In genomic region chr18:36296591-36297418, GRCh38 we compare ENCODE assay signal across 8 cellular contexts. TPM values are rescaled to one million over a fixed set of nuclear protein-coding genes. Genes with fewer than 3 reads are reported as not detected.
DNase-seq lines count a peak whose midpoint lies in the region; ATAC-seq and TF ChIP-seq lines count a peak whose summit lies in the region.

No MANE protein-coding gene starts in this region.

- no peaks in the 10 kb centered on the region for H3K9me3 ChIP-seq in Caco-2
- H3K9me3 ChIP-seq in IMR-90 (ENCODE audit: control insufficient read depth, insufficient read depth, low read length) = no peaks in the 10 kb centered on the region
- H3K9me3 ChIP-seq in SJCRH30 (replicated peaks) = no peaks in the 10 kb centered on the region
- H3K9me3 ChIP-seq in thoracic aorta = no peaks in the 10 kb centered on the region

- H3K18ac ChIP-seq in IMR-90 (ENCODE audit: low read depth, low read length) = peak overlapping the region; percentile 43

- dilution Hi-C loops in IMR-90 (cut with HindIII; ENCODE audit: low sequenced_read_pairs, unreplicated experiment) = no loop called here

- POLR2A ChIA-PET in Caco-2 (lab: Charles Lee) = interaction anchor here (0.7 kb wide), 1 partner anchor 112 kb away, joined by 3 read pairs; no protein-coding TSS in a partner anchor
- POLR2A ChIA-PET in IMR-90 (lab: Charles Lee; ENCODE audit: unreplicated experiment) = interaction anchor here (0.6 kb wide), 1 partner anchor 109 kb away, joined by 5 read pairs; no protein-coding TSS in a partner anchor

- H3K4me3 ChIP-seq in Caco-2 (ENCODE audit: low read depth, low read length) (peak overlapping the region; percentile 26), IMR-90 (ENCODE audit: insufficient read depth, low read depth, low read length) (peak overlapping the region; percentile 98), SJCRH30 (peak overlapping the region; percentile 57), thoracic aorta (peak overlapping the region; percentile 97)

- peak overlapping the region; percentile 66; the same call in 1 of the 2 replicates for H3K23ac ChIP-seq in IMR-90 (ENCODE audit: low read depth, low read length)

- H3K9me3 Mint-ChIP-seq in Caco-2 (ENCODE audit: unreplicated experiment) (no peaks in the 10 kb centered on the region), endothelial cell (ENCODE audit: unreplicated experiment) (no peaks in the 10 kb centered on the region)

- 1% methylated on average over 17 of the region's 50 CpGs; no CpG with 5 or more reads in 1 of the 2 experiments for WGBS in IMR-90 (ENCODE audit: extremely low coverage in 2 of 2, insufficient read length in 1 of 2), 2 experiments

- H3K14ac ChIP-seq in IMR-90 (replicated peaks; ENCODE audit: low read depth, low read length) = peak overlapping the region; percentile 64; the same call in 1 of the 2 replicates

- H3K36me3 ChIP-seq in Caco-2 (ENCODE audit: control insufficient read depth, insufficient read depth, low read length) (no peaks in the 10 kb centered on the region), IMR-90 (ENCODE audit: control insufficient read depth, insufficient read depth, low read length) (no peaks in the 10 kb centered on the region), SJCRH30 (no peaks in the 10 kb centered on the region), thoracic aorta (no peaks in the 10 kb centered on the region)

- intact Hi-C loops in Caco-2 (cut with micrococcal nuclease; ENCODE audit: unreplicated experiment) (loop anchor here (2.0 kb wide), 1 partner anchor 276 kb away; no protein-coding TSS in a partner anchor), IMR-90 (cut with micrococcal nuclease) (loop anchor here (1.0 to 5.0 kb wide), 8 partner anchors 116 to 510 kb away; no protein-coding TSS in a partner anchor)

- H3K79me1 ChIP-seq in IMR-90 (ENCODE audit: low read depth in 1 of 2, low read length in 2 of 2) = peaks cover 0 to 16% of the 10 kb centered on the region in 2 experiments; a peak in 2 of 4 replicates

- no peaks in the 10 kb centered on the region for H4K20me1 ChIP-seq in IMR-90 (ENCODE audit: insufficient read depth, low read length)

- peak overlapping the region; percentile 66 for H2AK9ac ChIP-seq in IMR-90 (replicated peaks; ENCODE audit: low read depth, low read length, poor library complexity)

- H3K27me3 Mint-ChIP-seq in Caco-2 (ENCODE audit: insufficient read depth, unreplicated experiment) = peaks cover 8% of the 10 kb centered on the region
- peaks cover 5% of the 10 kb centered on the region for H3K27me3 Mint-ChIP-seq in endothelial cell (ENCODE audit: unreplicated experiment)

- peak overlapping the region; percentile 59 for H3K4ac ChIP-seq in IMR-90 (ENCODE audit: low read depth, low read length)

- peak overlapping the region; percentile 61; the same call in 1 of the 3 replicates for H2BK15ac ChIP-seq in IMR-90 (ENCODE audit: low read depth, low read length)

- no peak overlapping the region for H2AK5ac ChIP-seq in IMR-90 (ENCODE audit: low read depth, low read length)

- peak overlapping the region; percentile 35 to 93; a peak in 3 of 4 replicates for H4K8ac ChIP-seq in IMR-90 (ENCODE audit: low read depth in 2 of 2, low read length in 2 of 2)

- CTCF ChIA-PET in Caco-2 (lab: Charles Lee) (no interaction called here), IMR-90 (lab: Yijun Ruan, JAX) (no interaction called here)

- H3K27ac Mint-ChIP-seq in Caco-2 (ENCODE audit: unreplicated experiment) = no peak overlapping the region
- H3K27ac Mint-ChIP-seq in endothelial cell (ENCODE audit: unreplicated experiment) = no peak overlapping the region

- no peaks in the 10 kb centered on the region for H3K27me3 ChIP-seq in Caco-2 (replicated peaks; ENCODE audit: control insufficient read depth, insufficient read depth, low read length)
- H3K27me3 ChIP-seq in IMR-90 (ENCODE audit: control insufficient read depth, insufficient read depth, low read length) = no peaks in the 10 kb centered on the region; the same call in 1 of the 2 replicates
- H3K27me3 ChIP-seq in SJCRH30 = no peaks in the 10 kb centered on the region
- no peaks in the 10 kb centered on the region for H3K27me3 ChIP-seq in thoracic aorta (replicated peaks; ENCODE audit: insufficient read depth)

- peak; percentile 54; the same call in 1 of the 2 replicates for TF ChIP-seq POLR2A in IMR-90 (IDR thresholded peaks at IDR 0.05; ENCODE audit: low read depth, low read length)

- H3K4me1 Mint-ChIP-seq in Caco-2 (ENCODE audit: low read depth, unreplicated experiment) (no peaks in the 10 kb centered on the region), endothelial cell (ENCODE audit: unreplicated experiment) (no peaks in the 10 kb centered on the region)

- H4K5ac ChIP-seq in IMR-90 (ENCODE audit: low read depth, low read length) = peak overlapping the region; percentile 74; the same call in 1 of the 2 replicates

- peak; percentile 40 to 49 for DNase-seq in Caco-2
- DNase-seq in IMR-90 = peak; percentile 77
- DNase-seq in SJCRH30 = peak; percentile 66
- peak; percentile 82 for DNase-seq in endothelial cell (ENCODE audit: low spot score)
- DNase-seq in lung microvascular endothelial cell (ENCODE audit: low read depth in 2 of 2) = peak; percentile 43 to 89
- DNase-seq in thoracic aorta (ENCODE audit: low spot score) = no peak
- DNase-seq in activated gamma-delta T cell treated with Interleukin-2 at 50 U/mL for 16 hours = no peak

- H3K56ac ChIP-seq in IMR-90 (ENCODE audit: extremely low read depth, insufficient read depth, low read length) = peak overlapping the region; percentile 19; the same call in 1 of the 2 replicates

- H3K27ac ChIP-seq in IMR-90 (ENCODE audit: insufficient read depth, low read length) (peak overlapping the region; percentile 63), SJCRH30 (no peak overlapping the region), thoracic aorta (peak overlapping the region; percentile 85 to 86)

- TF ChIP-seq CTCF in Caco-2 (IDR thresholded peaks at IDR 0.05; ENCODE audit: insufficient read depth in 1 of 2, low read depth in 1 of 2, low read length in 1 of 2, severe bottlenecking in 1 of 2, unreplicated experiment in 1 of 2) (peak; percentile 14 to 32), IMR-90 (conservative IDR thresholded peaks at IDR 0.05; ENCODE audit: low read depth, low read length) (peak; percentile 71), endothelial cell (IDR thresholded peaks at IDR 0.05; ENCODE audit: unreplicated experiment) (peak; percentile 32), thoracic aorta (IDR thresholded peaks at IDR 0.05) (peak; percentile 24)

- peak overlapping the region; percentile 69 for H2BK120ac ChIP-seq in IMR-90 (ENCODE audit: low read depth, low read length)

- BruUV-seq in Caco-2 (replicated peaks; lab: Mats Ljungman, UMichigan) (no TSS peak), IMR-90 (replicated peaks; lab: Mats Ljungman, UMichigan) (no TSS peak)

- H3K4me1 ChIP-seq in Caco-2 = no peaks in the 10 kb centered on the region
- peaks cover 4% of the 10 kb centered on the region for H3K4me1 ChIP-seq in IMR-90 (ENCODE audit: control insufficient read depth, insufficient read depth, low read length)
- no peaks in the 10 kb centered on the region for H3K4me1 ChIP-seq in SJCRH30
- peaks cover 0 to 3% of the 10 kb centered on the region in 2 donors for H3K4me1 ChIP-seq in thoracic aorta (ENCODE audit: control insufficient read depth in 1 of 2, low read depth in 2 of 2)

- peak overlapping the region; percentile 28 for H4K91ac ChIP-seq in IMR-90 (ENCODE audit: insufficient read depth, low read depth, low read length)

- peak overlapping the region; percentile 61 for H3K9ac ChIP-seq in IMR-90 (ENCODE audit: low read depth, low read length)

- peak; percentile 73 for TF ChIP-seq RAD21 in IMR-90 (IDR thresholded peaks at IDR 0.05; ENCODE audit: low read length)

- H2AFZ ChIP-seq in IMR-90 (replicated peaks; ENCODE audit: low read length, poor library complexity) = peak overlapping the region; percentile 90

- H2BK5ac ChIP-seq in IMR-90 (ENCODE audit: low read depth, low read length, poor library complexity, severe bottlenecking) = peak overlapping the region; percentile 5

- peak overlapping the region; percentile 64; the same call in 1 of the 2 replicates for H2BK20ac ChIP-seq in IMR-90 (ENCODE audit: low read depth, low read length)

- H3K9me1 ChIP-seq in IMR-90 (ENCODE audit: insufficient read depth, low read length) = peaks cover 14% of the 10 kb centered on the region

- no peaks in the 10 kb centered on the region for H3K36me3 Mint-ChIP-seq in Caco-2 (ENCODE audit: insufficient read depth, unreplicated experiment)
- H3K36me3 Mint-ChIP-seq in endothelial cell (ENCODE audit: low read depth, unreplicated experiment) = no peaks in the 10 kb centered on the region

- peak; percentile 32 for ATAC-seq in GM19395 (IDR thresholded peaks at IDR 0.05; ENCODE audit: unreplicated experiment)
- ATAC-seq in IMR-90 (ENCODE audit: low read depth) = peak; percentile 67
- ATAC-seq in thoracic aorta (ENCODE audit: insufficient number of reproducible peaks, low FRiP score, low read depth) = peak; percentile 6

- H3K4me3 Mint-ChIP-seq in Caco-2 (ENCODE audit: unreplicated experiment) (no peak overlapping the region), endothelial cell (ENCODE audit: unreplicated experiment) (no peak overlapping the region)

- in situ Hi-C loops in IMR-90 (cut with MboI; ENCODE audit: low sequenced_read_pairs) = no loop called here

- peak overlapping the region; percentile 92 for H3K4me2 ChIP-seq in IMR-90 (ENCODE audit: low read depth, low read length)

TF ChIP-seq in IMR-90, 13 proteins besides CTCF, POLR2A, EP300 and RAD21:
- TF ChIP-seq MXI1 (IDR thresholded peaks at IDR 0.05; ENCODE audit: borderline replicate concordance, low read depth, low read length) (no peak), NFE2L2 (IDR thresholded peaks at IDR 0.05; ENCODE audit: low read depth, low read length) (no peak), CEBPB (IDR thresholded peaks at IDR 0.05; ENCODE audit: low read depth, low read length) (no peak), MAZ (IDR thresholded peaks at IDR 0.05; ENCODE audit: borderline replicate concordance, low read depth, low read length) (peak; percentile 47; the same call in 1 of the 2 replicates), MAFK (IDR thresholded peaks at IDR 0.05; ENCODE audit: low read depth, low read length) (no peak), BHLHE40 (IDR thresholded peaks at IDR 0.05; ENCODE audit: low read depth, low read length) (peak; percentile 28; the same call in 1 of the 2 replicates), SMC3 (IDR thresholded peaks at IDR 0.05; ENCODE audit: low read depth, low read length) (peak; percentile 56)
TF ChIP-seq in IMR-90: peak in this region for 3.

RNA-seq across cellular contexts. Expression of gene FHOD3, which starts 0.7 kb away (rescaled TPM):
- total RNA-seq in Caco-2 (2022) (0.07 TPM in 1 of 2 replicates, not detected in the other), IMR-90 (2012; rRNA removed) (16.0 and 16.7 TPM in 2 replicates), endothelial cell (ENCODE audit: unreplicated experiment) (0.67 TPM), lung microvascular endothelial cell (under 0.01 and 0.44 TPM in 2 replicates), thoracic aorta (10 to 100 TPM; 19.8 to 24.9 TPM)
- 12.5 and 14.6 TPM in 2 replicates for polyA plus RNA-seq in IMR-90 (2012; rRNA removed)
- polyA plus RNA-seq in IMR-90 (2012; cell fraction: cytosol; rRNA removed) = 12.4 and 13.2 TPM in 2 replicates
- 11.6 and 25.1 TPM in 2 replicates for polyA plus RNA-seq in IMR-90 (2012; cell fraction: nucleus; rRNA removed; ENCODE audit: low replicate concordance)
- total RNA-seq in SJCRH30 (2014; rRNA removed; shearing (Covaris generic)) = 0.10 and 0.15 TPM in 2 replicates

Comparison
In these comparisons a context has a peak if more than half of its experiments do, and no peak if none do; other contexts are left out.
1. DNase-seq: peak in Caco-2 (2 of 2), IMR-90 (single experiment), SJCRH30 (2 of 2), endothelial cell (single experiment) and lung microvascular endothelial cell (2 of 2); none in thoracic aorta (single experiment) and activated gamma-delta T cell treated with Interleukin-2 at 50 U/mL for 16 hours (single experiment).
2. H3K4me3 ChIP-seq: peak in every context shown above with its lines; median percentile 98 in IMR-90; 97 in thoracic aorta; 57 in SJCRH30; 26 in Caco-2.
3. ATAC-seq: peak in every context shown above with its lines; median percentile 67 in IMR-90; 32 in GM19395; 6 in thoracic aorta.
4. RNA of gene FHOD3, which starts 0.7 kb away (total RNA-seq): 19.8 to 24.9 TPM in thoracic aorta and 16.0 to 16.7 TPM in IMR-90; 0.67 TPM in endothelial cell (single experiment), 0.10 to 0.15 TPM in SJCRH30, 0.07 TPM in Caco-2 and under 0.01 to 0.44 TPM in lung microvascular endothelial cell; every median in the first group is over 10 times any median in the second.
5. Peak in every context shown above with its lines, with median percentiles within 50 percentile points of each other: CTCF ChIP-seq.